Comparison of ENCODE assay signal across 20 cellular contexts in genomic region chr20:46159101-46159897, GRCh38.
"Had no signal": no experiment of that assay in that cellular context is flagged by ENCODE, and none has a peak within 500 bp of the region (broad histone marks: within the 10 kb centered on the region; RNA-seq: fewer than 3 reads in every experiment).

No MANE protein-coding gene starts in this region.

- H3K36me3 Mint-ChIP-seq: activated CD8-positive, alpha-beta memory T cell treated with anti-CD3 and anti-CD28 coated beads, Interleukin-2, amount 10 ng/mL, durations not matched to agents 7 days and 5 days; activated naive CD8-positive, alpha-beta T cell had no signal

- H3K4me3 Mint-ChIP-seq: activated CD8-positive, alpha-beta memory T cell treated with anti-CD3 and anti-CD28 coated beads, Interleukin-2, amount 10 ng/mL, durations not matched to agents 7 days and 5 days; activated naive CD4-positive, alpha-beta T cell treated with anti-CD3 and anti-CD28 coated beads for 36 hours; activated naive CD8-positive, alpha-beta T cell; activated T-cell treated with anti-CD3 and anti-CD28 coated beads, Interleukin-2, amount 50 U/mL, for 24 hours; activated T-helper 1 cell treated with anti-CD3 and anti-CD28 coated beads, Interleukin-12 subunit alpha, Interleukin-12 subunit beta, Interleukin-2, Interleukin-4 antibody, amounts not matched to agents 30 ng/mL and 10 ng/mL and 1 ng/mL, durations not matched to agents 14 hours and 24 hours and 36 hours had no signal

- ATAC-seq: activated CD8-positive, alpha-beta memory T cell treated with anti-CD3 and anti-CD28 coated beads, Interleukin-2, amount 10 ng/mL, durations not matched to agents 7 days and 5 days had no signal

- H2AFZ ChIP-seq: PC-9 had no signal

- H3K27me3 ChIP-seq: brain microvascular endothelial cell, cardiac muscle cell had no signal

- H3K36me3 ChIP-seq: brain microvascular endothelial cell, cardiac muscle cell, MG63 had no signal

- DNase-seq: activated CD4-positive, CD25-positive, alpha-beta regulatory T cell; activated CD8-positive, alpha-beta memory T cell treated with anti-CD3 and anti-CD28 coated beads, Interleukin-2, amount 10 ng/mL, durations not matched to agents 7 days and 5 days; activated gamma-delta T cell; activated naive CD4-positive, alpha-beta T cell treated with anti-CD3 and anti-CD28 coated beads for 36 hours; activated T-cell treated with anti-CD3 and anti-CD28 coated beads, Interleukin-2, amount 50 U/mL, for 24 hours; amygdala; brain microvascular endothelial cell; MG63; NCI-H1105; NCI-H1436 treated with DMSO at 0.1 percent for 48 hours; NCI-H187; NCI-H2081; NCI-H510A treated with DMSO at 0.1 percent for 48 hours; PC-9; SIG-M5; T1000 had no signal

- H3K27ac ChIP-seq: brain microvascular endothelial cell, cardiac muscle cell, PC-9, VCaP had no signal

- H3K27ac Mint-ChIP-seq: activated CD8-positive, alpha-beta memory T cell treated with anti-CD3 and anti-CD28 coated beads, Interleukin-2, amount 10 ng/mL, durations not matched to agents 7 days and 5 days; activated naive CD4-positive, alpha-beta T cell treated with anti-CD3 and anti-CD28 coated beads for 36 hours; activated naive CD8-positive, alpha-beta T cell; activated T-cell treated with anti-CD3 and anti-CD28 coated beads, Interleukin-2, amount 50 U/mL, for 24 hours; activated T-helper 1 cell treated with anti-CD3 and anti-CD28 coated beads, Interleukin-12 subunit alpha, Interleukin-12 subunit beta, Interleukin-2, Interleukin-4 antibody, amounts not matched to agents 30 ng/mL and 10 ng/mL and 1 ng/mL, durations not matched to agents 14 hours and 24 hours and 36 hours had no signal

- H3K4me1 Mint-ChIP-seq: activated CD8-positive, alpha-beta memory T cell treated with anti-CD3 and anti-CD28 coated beads, Interleukin-2, amount 10 ng/mL, durations not matched to agents 7 days and 5 days had no signal

- H3K9me3 ChIP-seq: MG63 had no signal

- H3K4me3 ChIP-seq: cardiac muscle cell, MG63, PC-9 had no signal

- H3K4me2 ChIP-seq: PC-9 had no signal

- H3K9me3 Mint-ChIP-seq: activated naive CD4-positive, alpha-beta T cell treated with anti-CD3 and anti-CD28 coated beads for 36 hours; activated T-cell treated with anti-CD3 and anti-CD28 coated beads, Interleukin-2, amount 50 U/mL, for 24 hours; activated T-helper 1 cell treated with anti-CD3 and anti-CD28 coated beads, Interleukin-12 subunit alpha, Interleukin-12 subunit beta, Interleukin-2, Interleukin-4 antibody, amounts not matched to agents 30 ng/mL and 10 ng/mL and 1 ng/mL, durations not matched to agents 14 hours and 24 hours and 36 hours had no signal
